In genomic region chr22:41146573-41146972, GRCh38 we compare ENCODE assay signal across 19 cellular contexts. TPM values are rescaled to one million over a fixed set of nuclear protein-coding genes. Genes with fewer than 3 reads are reported as not detected.
DNase-seq lines count a peak whose midpoint lies in the region; ATAC-seq and TF ChIP-seq lines count a peak whose summit lies in the region.
"Had no signal": no experiment of that assay in that cellular context is flagged by ENCODE, and none has a peak within 500 bp of the region (broad histone marks: within the 10 kb centered on the region; RNA-seq: fewer than 3 reads in every experiment).

No MANE protein-coding gene starts in this region.

- no peak for TF ChIP-seq CTCF in progenitor cell of endocrine pancreas (IDR thresholded peaks at IDR 0.05; ENCODE audit: unreplicated experiment)

- H3K4me3 Mint-ChIP-seq in activated CD4-positive, alpha-beta T cell treated with anti-CD3 and anti-CD28 coated beads, Interleukin-2, amount 10 ng/mL, durations not matched to agents 7 days and 5 days: no peak overlapping the region
- no peak overlapping the region for H3K4me3 Mint-ChIP-seq in effector memory CD8-positive, alpha-beta T cell
- no peak overlapping the region for H3K4me3 Mint-ChIP-seq in progenitor cell of endocrine pancreas (ENCODE audit: low read depth)
- H3K4me3 Mint-ChIP-seq: CD4-positive, alpha-beta T cell; H9 had no signal

- no peak for DNase-seq in activated CD4-positive, alpha-beta T cell treated with anti-CD3 and anti-CD28 coated beads, Interleukin-2, amount 10 ng/mL, durations not matched to agents 7 days and 5 days
- no peak for DNase-seq in activated CD4-positive, alpha-beta T cell treated with anti-CD3 and anti-CD28 coated beads, Interleukin-2, amount 50 U/mL, for 4 hours
- DNase-seq in M059J (ENCODE audit: low read depth) (peak; percentile 10), progenitor cell of endocrine pancreas (ENCODE audit: low spot score, unreplicated experiment) (no peak), mesenteric fat pad (ENCODE audit: low spot score) (no peak), NCI-H82 (lab: John Stamatoyannopoulos, UW) (no peak)
- DNase-seq in effector memory CD8-positive, alpha-beta T cell: no peak
- DNase-seq: Caco-2; CD4-positive, alpha-beta T cell; H9; MV-4-11; NCI-H187; NCI-H345; NCI-H524 treated with DMSO at 0.1 percent for 48 hours; NK-92 treated with Interleukin-12 subunit alpha and Interleukin-12 subunit beta, amount 100 ng/mL, for 24 hours; SHP77 treated with DMSO at 0.1 percent for 48 hours; SK-N-SH had no signal

- H3K9me3 Mint-ChIP-seq in activated CD4-positive, alpha-beta T cell treated with anti-CD3 and anti-CD28 coated beads, Interleukin-2, amount 10 ng/mL, durations not matched to agents 7 days and 5 days: no peaks in the 10 kb centered on the region
- no peaks in the 10 kb centered on the region for H3K9me3 Mint-ChIP-seq in effector memory CD8-positive, alpha-beta T cell
- no peaks in the 10 kb centered on the region for H3K9me3 Mint-ChIP-seq in progenitor cell of endocrine pancreas (ENCODE audit: low read depth)
- H3K9me3 Mint-ChIP-seq: CD4-positive, alpha-beta T cell; H9 had no signal

- H3K27ac Mint-ChIP-seq in activated CD4-positive, alpha-beta T cell treated with anti-CD3 and anti-CD28 coated beads, Interleukin-2, amount 10 ng/mL, durations not matched to agents 7 days and 5 days: peak overlapping the region; percentile 46
- H3K27ac Mint-ChIP-seq in effector memory CD8-positive, alpha-beta T cell: peak overlapping the region; percentile 8 to 71
- peak overlapping the region; percentile 37 for H3K27ac Mint-ChIP-seq in progenitor cell of endocrine pancreas
- H3K27ac Mint-ChIP-seq: CD4-positive, alpha-beta T cell had no signal

- POLR2A ChIA-PET in activated CD4-positive, alpha-beta T cell treated with anti-CD3 and anti-CD28 coated beads, Interleukin-2, amount 10 ng/mL, durations not matched to agents 7 days and 5 days (lab: Charles Lee): no interaction called here

- ATAC-seq in effector memory CD8-positive, alpha-beta T cell (replicated peaks): no peak
- ATAC-seq in HG02885 (IDR thresholded peaks at IDR 0.05; ENCODE audit: poor library complexity, unreplicated experiment): no peak
- ATAC-seq: A549 had no signal

- H3K36me3 Mint-ChIP-seq in activated CD4-positive, alpha-beta T cell treated with anti-CD3 and anti-CD28 coated beads, Interleukin-2, amount 10 ng/mL, durations not matched to agents 7 days and 5 days (ENCODE audit: low read depth): peaks cover 64% of the 10 kb centered on the region
- H3K36me3 Mint-ChIP-seq in effector memory CD8-positive, alpha-beta T cell (ENCODE audit: insufficient read depth): peaks cover 100% of the 10 kb centered on the region
- H3K36me3 Mint-ChIP-seq in progenitor cell of endocrine pancreas (ENCODE audit: insufficient read depth): peaks cover 53% of the 10 kb centered on the region

- CTCF ChIA-PET in activated CD4-positive, alpha-beta T cell treated with anti-CD3 and anti-CD28 coated beads, Interleukin-2, amount 10 ng/mL, durations not matched to agents 7 days and 5 days (lab: Charles Lee): no interaction called here

- H3K4me1 Mint-ChIP-seq in activated CD4-positive, alpha-beta T cell treated with anti-CD3 and anti-CD28 coated beads, Interleukin-2, amount 10 ng/mL, durations not matched to agents 7 days and 5 days: no peaks in the 10 kb centered on the region
- no peaks in the 10 kb centered on the region for H3K4me1 Mint-ChIP-seq in effector memory CD8-positive, alpha-beta T cell (ENCODE audit: low read depth in 2 of 2)
- H3K4me1 Mint-ChIP-seq in progenitor cell of endocrine pancreas (ENCODE audit: low read depth): no peaks in the 10 kb centered on the region
- H3K4me1 Mint-ChIP-seq: H9 had no signal

- H3K27me3 Mint-ChIP-seq in activated CD4-positive, alpha-beta T cell treated with anti-CD3 and anti-CD28 coated beads, Interleukin-2, amount 10 ng/mL, durations not matched to agents 7 days and 5 days: no peaks in the 10 kb centered on the region
- H3K27me3 Mint-ChIP-seq in effector memory CD8-positive, alpha-beta T cell: no peaks in the 10 kb centered on the region
- H3K27me3 Mint-ChIP-seq in progenitor cell of endocrine pancreas: no peaks in the 10 kb centered on the region
- H3K27me3 Mint-ChIP-seq: CD4-positive, alpha-beta T cell had no signal

RNA-seq across cellular contexts. Expression of gene EP300, which starts 54.2 kb away (rescaled TPM):
- 10 to 100 TPM; 78.7 to 79.2 TPM for total RNA-seq in activated CD4-positive, alpha-beta T cell treated with anti-CD3 and anti-CD28 coated beads, Interleukin-2, amount 10 ng/mL, durations not matched to agents 7 days and 5 days
- total RNA-seq in M059J (2014; rRNA removed; shearing (Covaris generic)): 20.1 and 25.2 TPM in 2 replicates
- total RNA-seq in progenitor cell of endocrine pancreas: 134 and 143 TPM in 2 replicates
- total RNA-seq in mesenteric fat pad: 61.1 TPM

RNA-seq across cellular contexts. Expression of gene L3MBTL2, which starts 58.5 kb away (rescaled TPM):
- total RNA-seq in activated CD4-positive, alpha-beta T cell treated with anti-CD3 and anti-CD28 coated beads, Interleukin-2, amount 10 ng/mL, durations not matched to agents 7 days and 5 days: 10 to 100 TPM; 37.0 to 37.2 TPM
- total RNA-seq in M059J (2014; rRNA removed; shearing (Covaris generic)): 15.6 and 21.6 TPM in 2 replicates
- total RNA-seq in progenitor cell of endocrine pancreas: 28.8 and 30.3 TPM in 2 replicates
- 18.8 TPM for total RNA-seq in mesenteric fat pad
